Comparison of ENCODE assay signal across 8 cellular contexts in the genomic region with DNA sequence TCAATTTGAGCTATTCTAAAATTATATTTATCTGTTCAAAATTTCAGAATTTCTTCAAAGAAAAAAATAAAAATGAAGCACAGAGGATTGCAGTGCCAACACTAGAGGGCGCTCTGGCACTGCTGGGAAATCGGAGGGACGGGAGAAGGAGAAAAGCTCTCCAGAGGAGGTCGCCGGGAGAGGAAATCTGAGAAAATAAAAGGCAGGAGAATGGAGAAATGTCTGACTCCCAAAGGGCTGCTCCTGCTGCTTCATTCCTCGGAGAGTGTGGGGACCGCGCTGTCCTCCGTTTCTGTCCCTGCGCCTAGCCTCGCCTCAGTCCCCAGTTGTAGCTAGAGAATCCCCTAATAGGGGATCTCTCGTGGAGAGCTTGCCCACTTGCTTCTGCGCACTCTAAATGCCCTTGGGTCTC. TPM values are rescaled to one million over a fixed set of nuclear protein-coding genes. Genes with fewer than 3 reads are reported as not detected.
DNase-seq lines count a peak whose midpoint lies in the region; ATAC-seq and TF ChIP-seq lines count a peak whose summit lies in the region.

No MANE protein-coding gene starts in this region.

- H3K4me1 ChIP-seq in BLaER1 (peaks cover 9% of the 10 kb centered on the region), NT2/D1 (ENCODE audit: insufficient read depth, insufficient read length) (no peaks in the 10 kb centered on the region), fibroblast of lung (ENCODE audit: control insufficient read depth, extremely low read depth, insufficient read depth, low read length) (peaks cover 5% of the 10 kb centered on the region), stomach (peaks cover 8 to 32% (median 18%) of the 10 kb centered on the region in 4 donors)

- no peak for TF ChIP-seq POLR2A in stomach (IDR thresholded peaks at IDR 0.05)

- TF ChIP-seq EP300 in stomach (IDR thresholded peaks at IDR 0.05) = no peak

- H3K36me3 Mint-ChIP-seq in naive thymus-derived CD8-positive, alpha-beta T cell = no peaks in the 10 kb centered on the region

- H3K36me3 ChIP-seq in BLaER1 (no peaks in the 10 kb centered on the region), NT2/D1 (ENCODE audit: insufficient read depth, insufficient read length, low read length) (no peaks in the 10 kb centered on the region), fibroblast of lung (ENCODE audit: control insufficient read depth, insufficient read depth, low read length) (no peaks in the 10 kb centered on the region), stomach (no peaks in the 10 kb centered on the region)

- intact Hi-C loops in stomach (cut with DNase I; ENCODE audit: low total_unique reads) = loop anchor here (5.0 kb wide), 1 partner anchor 107 kb away; no protein-coding TSS in a partner anchor

- H3K9me3 Mint-ChIP-seq in naive thymus-derived CD8-positive, alpha-beta T cell = no peaks in the 10 kb centered on the region

- peak; percentile 39 for ATAC-seq in naive thymus-derived CD8-positive, alpha-beta T cell
- no peak for ATAC-seq in HG03045 (IDR thresholded peaks at IDR 0.05; ENCODE audit: unreplicated experiment)

- no peak overlapping the region for H3K27ac Mint-ChIP-seq in naive thymus-derived CD8-positive, alpha-beta T cell

- H3K4me3 ChIP-seq in BLaER1 = no peak overlapping the region
- H3K4me3 ChIP-seq in NT2/D1 (ENCODE audit: insufficient read length, low read depth) = no peak overlapping the region
- H3K4me3 ChIP-seq in fibroblast of lung (replicated peaks in 1 of 4; ENCODE audit: control extremely low read depth in 1 of 4, insufficient read depth in 1 of 4, low read depth in 3 of 4, low read length in 4 of 4) = peak overlapping the region; percentile 33 to 46 (median 43)
- peak overlapping the region; percentile 25 to 33 (median 30) for H3K4me3 ChIP-seq in stomach

- H4K20me1 ChIP-seq in BLaER1 = no peaks in the 10 kb centered on the region
- no peaks in the 10 kb centered on the region for H4K20me1 ChIP-seq in fibroblast of lung (ENCODE audit: control insufficient read depth, extremely low read depth, insufficient read depth, low read length)

- H3K9ac ChIP-seq in BLaER1 (no peak overlapping the region), NT2/D1 (ENCODE audit: insufficient read length, low read depth) (peak overlapping the region; percentile 46), fibroblast of lung (ENCODE audit: insufficient read depth, low read length) (no peak overlapping the region)

- POLR2A ChIA-PET in HEK293T (lab: Yijun Ruan, JAX) = interaction anchor here (0.6 to 1.2 kb wide), 3 partner anchors 41 to 108 kb away, joined by 3 to 6 read pairs (median 5); no protein-coding TSS in a partner anchor
- POLR2A ChIA-PET in naive thymus-derived CD8-positive, alpha-beta T cell (lab: Charles Lee) = interaction anchor here (1.5 kb wide), 1 partner anchor 41 kb away, joined by 5 read pairs; no protein-coding TSS in a partner anchor

- TF ChIP-seq CTCF in fibroblast of lung (conservative IDR thresholded peaks at IDR 0.05 in 1 of 2, IDR thresholded peaks at IDR 0.05 in 1 of 2; ENCODE audit: low read depth in 1 of 2, low read length in 2 of 2) (peak; percentile 87 to 96), stomach (IDR thresholded peaks at IDR 0.05) (peak in 5 of 7 experiments; percentile 69 to 98 (median 93))

- H3K27me3 Mint-ChIP-seq in naive thymus-derived CD8-positive, alpha-beta T cell = peaks cover 24 to 51% (median 41%) of the 10 kb centered on the region in 5 donors

- CTCF ChIA-PET in HEK293T (lab: Yijun Ruan, JAX) = interaction anchor here (0.6 to 7.6 kb wide), 43 partner anchors 10 to 1058 kb away, joined by 3 to 200 read pairs (median 4); no protein-coding TSS in a partner anchor

- no peaks in the 10 kb centered on the region for H3K79me2 ChIP-seq in fibroblast of lung (ENCODE audit: control insufficient read depth, insufficient read depth, low read length)

- peaks cover 6 to 20% (median 9%) of the 10 kb centered on the region in 4 donors for H3K4me1 Mint-ChIP-seq in naive thymus-derived CD8-positive, alpha-beta T cell

- H3K27ac ChIP-seq in BLaER1 (no peak overlapping the region), fibroblast of lung (ENCODE audit: insufficient read depth, low read length) (no peak overlapping the region), stomach (peak overlapping the region in 1 of 5 donors; percentile 40)

- DNase-seq in HEK293T (ENCODE audit: extremely low spot score) (peak; percentile 73), NT2/D1 (ENCODE audit: low read depth, low spot score) (peak; percentile 57), activated T-cell treated with anti-CD3 and anti-CD28 coated beads for 48 hours (ENCODE audit: low read depth) (peak; percentile 38), fibroblast of lung (ENCODE audit: low read depth in 2 of 2) (peak; percentile 54 to 77), stomach (peak; percentile 58)
- DNase-seq in naive thymus-derived CD8-positive, alpha-beta T cell = peak in 9 of 10 donors; percentile 4 to 52 (median 38)

- H3K4me3 Mint-ChIP-seq in naive thymus-derived CD8-positive, alpha-beta T cell = peak overlapping the region; percentile 34 to 82 (median 53)

- peak overlapping the region; percentile 91 for H2AFZ ChIP-seq in fibroblast of lung (ENCODE audit: low read length)

- H3K9me3 ChIP-seq in BLaER1 (no peaks in the 10 kb centered on the region), NT2/D1 (ENCODE audit: insufficient read depth, low read length) (no peaks in the 10 kb centered on the region), fibroblast of lung (ENCODE audit: control insufficient read depth, insufficient read depth, low read depth, low read length) (no peaks in the 10 kb centered on the region), stomach (no peaks in the 10 kb centered on the region)

- 6 to 11% (median 8%) methylated on average over 13 of the region's 13 CpGs for WGBS in stomach, 5 donors

- H3K27me3 ChIP-seq in BLaER1 (no peaks in the 10 kb centered on the region), NT2/D1 (ENCODE audit: insufficient read depth, insufficient read length) (no peaks in the 10 kb centered on the region), fibroblast of lung (ENCODE audit: control insufficient read depth, insufficient read depth, low read length) (no peaks in the 10 kb centered on the region), stomach (no peaks in the 10 kb centered on the region)

- H3K4me2 ChIP-seq in BLaER1 = peak overlapping the region; percentile 57
- H3K4me2 ChIP-seq in fibroblast of lung (ENCODE audit: extremely low read depth, insufficient read depth, low read length) = peak overlapping the region; percentile 91

TF ChIP-seq in HEK293T, 16 proteins besides CTCF, POLR2A, EP300 and RAD21:
- peak; percentile 86 for TF ChIP-seq ZNF384 (IDR thresholded peaks at IDR 0.05)
- no peak for TF ChIP-seq ARNT (IDR thresholded peaks at IDR 0.05)

RNA-seq across cellular contexts. Expression of gene ARSB, which starts 40.0 kb away (rescaled TPM):
- total RNA-seq in fibroblast of lung (9.0 and 10.1 TPM in 2 replicates), stomach (10 to 100 TPM in 4 of 5 donors, under 1 TPM in 1; 0.58 to 35.6 (median 15.2) TPM)
- polyA plus RNA-seq in fibroblast of lung (24.0 and 27.7 TPM in 2 replicates), stomach (1 to 10 TPM; 1.7 to 2.7 (median 1.8) TPM)
- polyA plus RNA-seq in fibroblast of lung (2012) = 12.8 and 13.9 TPM in 2 replicates
- polyA minus RNA-seq in fibroblast of lung (ENCODE audit: low replicate concordance) = 14.2 TPM in 2 replicates
- total RNA-seq in naive thymus-derived CD8-positive, alpha-beta T cell = 1 to 10 TPM; 4.1 to 4.6 TPM
- 1 to 10 TPM; 2.2 to 4.7 (median 3.4) TPM for polyA plus RNA-seq in naive thymus-derived CD8-positive, alpha-beta T cell

RNA-seq across cellular contexts. Expression of gene DMGDH, which starts 44.4 kb away (rescaled TPM):
- total RNA-seq in fibroblast of lung (7.7 and 7.9 TPM in 2 replicates), stomach (1 to 10 TPM in 3 of 5 donors, under 1 TPM in 1, not detected in 1; 0.58 to 5.3 (median 2.6) TPM)
- polyA plus RNA-seq in fibroblast of lung (0.89 and 1.5 TPM in 2 replicates), stomach (1 to 10 TPM in 2 of 3 donors, under 1 TPM in 1; 0.38 to 3.1 (median 1.2) TPM)
- polyA plus RNA-seq in fibroblast of lung (2012) = 0.89 and 1.3 TPM in 2 replicates
- 0.74 TPM in 1 of 2 replicates, not detected in the other for polyA minus RNA-seq in fibroblast of lung (ENCODE audit: low replicate concordance)
- total RNA-seq in naive thymus-derived CD8-positive, alpha-beta T cell = under 1 TPM in 1 of 2 experiments, not detected in 1; 0.99 TPM
- polyA plus RNA-seq in naive thymus-derived CD8-positive, alpha-beta T cell = under 1 TPM in 2 of 3 donors, not detected in 1; 0.12 to 0.23 TPM

RNA-seq across cellular contexts. Expression of gene BHMT2, which starts 44.5 kb away (rescaled TPM):
- total RNA-seq in fibroblast of lung (10.3 and 20.3 TPM in 2 replicates), stomach (1 to 10 TPM in 4 of 5 donors, under 1 TPM in 1; 0.45 to 9.9 (median 2.6) TPM)
- polyA plus RNA-seq in fibroblast of lung (6.1 and 6.5 TPM in 2 replicates), stomach (10 to 100 TPM in 1 of 3 donors, 1 to 10 TPM in 2; 3.9 to 10.6 (median 7.6) TPM)
- 4.5 and 4.9 TPM in 2 replicates for polyA plus RNA-seq in fibroblast of lung (2012)
- polyA minus RNA-seq in fibroblast of lung (ENCODE audit: low replicate concordance) = 0.93 TPM in 1 of 2 replicates, not detected in the other
- total RNA-seq in naive thymus-derived CD8-positive, alpha-beta T cell = not detected
- not detected for polyA plus RNA-seq in naive thymus-derived CD8-positive, alpha-beta T cell

Comparison
In these comparisons a context has a peak if more than half of its experiments do, and no peak if none do; other contexts are left out.
1. H3K4me3 ChIP-seq: peak in fibroblast of lung (4 of 4) and stomach (4 of 4); none in BLaER1 (single experiment) and NT2/D1 (single experiment).
2. Peak in every context shown above with its lines, with median percentiles within 50 percentile points of each other: DNase-seq.